8 cellular contexts compared by ENCODE assay signal in the genomic region with DNA sequence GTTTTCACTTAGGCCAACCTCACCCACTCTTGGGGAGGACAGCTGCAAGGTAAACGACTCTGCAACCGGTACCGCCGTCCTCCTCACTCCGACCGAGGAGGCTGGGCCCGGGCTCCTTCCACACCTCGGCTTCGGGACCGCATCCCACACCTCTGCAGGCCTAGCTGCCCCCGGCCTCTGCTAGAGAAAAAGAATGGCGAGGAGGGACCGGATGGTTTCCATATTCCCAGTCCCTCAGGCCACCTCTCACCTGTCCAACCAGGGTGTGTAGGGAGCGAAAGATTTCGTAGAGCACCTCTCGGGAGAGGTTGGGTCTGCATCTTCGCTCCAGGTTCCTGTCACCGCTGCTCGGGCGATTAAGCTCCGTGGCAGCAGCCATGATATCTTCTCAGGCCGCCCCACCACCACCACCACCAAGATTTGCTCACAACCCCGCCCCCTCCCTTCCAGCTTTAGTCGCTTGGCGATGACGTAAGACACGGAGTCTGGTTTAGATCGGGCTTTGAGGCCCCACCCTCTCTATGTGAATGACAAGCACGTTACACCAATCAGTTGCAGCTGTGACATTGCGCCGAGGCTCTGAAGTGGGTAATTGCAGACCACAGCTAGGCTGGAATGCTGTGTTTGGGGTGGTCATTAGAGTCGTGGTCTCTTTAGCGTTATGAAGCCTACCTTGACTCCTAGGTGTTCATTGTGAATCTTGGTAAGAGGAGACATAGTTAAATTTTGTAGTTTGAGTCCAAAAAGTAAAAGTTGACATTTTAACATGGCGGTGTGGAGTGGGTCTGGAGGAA. TPM values are rescaled to one million over a fixed set of nuclear protein-coding genes. Genes with fewer than 3 reads are reported as not detected.
DNase-seq lines count a peak whose midpoint lies in the region; ATAC-seq, FAIRE-seq and TF ChIP-seq lines count a peak whose summit lies in the region.

A gene with protein sequence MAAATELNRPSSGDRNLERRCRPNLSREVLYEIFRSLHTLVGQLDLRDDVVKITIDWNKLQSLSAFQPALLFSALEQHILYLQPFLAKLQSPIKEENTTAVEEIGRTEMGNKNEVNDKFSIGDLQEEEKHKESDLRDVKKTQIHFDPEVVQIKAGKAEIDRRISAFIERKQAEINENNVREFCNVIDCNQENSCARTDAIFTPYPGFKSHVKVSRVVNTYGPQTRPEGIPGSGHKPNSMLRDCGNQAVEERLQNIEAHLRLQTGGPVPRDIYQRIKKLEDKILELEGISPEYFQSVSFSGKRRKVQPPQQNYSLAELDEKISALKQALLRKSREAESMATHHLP (minus strand): TSS at position 428 of the 794 bp plus-strand sequence. CDS start 49 bp downstream, at position 379.

- peaks cover 12 to 20% (median 12%) of the 10 kb centered on the region in 3 donors for H3K4me1 Mint-ChIP-seq in IgD-negative memory B cell

- peaks cover 9% of the 10 kb centered on the region for H3K27me3 Mint-ChIP-seq in IgD-negative memory B cell

- no peak for TF ChIP-seq CTCF in D721Med (IDR thresholded peaks at IDR 0.05; ENCODE audit: insufficient read depth, missing control alignments)
- no peak for TF ChIP-seq CTCF in epithelial cell of proximal tubule (conservative IDR thresholded peaks at IDR 0.05; ENCODE audit: low read depth, low read length)

- H3K4me3 Mint-ChIP-seq in IgD-negative memory B cell, result peak within 1 kb of the TSS; percentile 78 to 98 (median 96)

- ATAC-seq in GM21529 (IDR thresholded peaks at IDR 0.05; ENCODE audit: unreplicated experiment), result peak; percentile 97

- peak within 1 kb of the TSS; percentile 33 to 96 (median 69) for H3K27ac Mint-ChIP-seq in IgD-negative memory B cell

- peaks cover 3% of the 10 kb centered on the region for H3K36me3 Mint-ChIP-seq in IgD-negative memory B cell

- peaks cover 0 to 3% (median 0%) of the 10 kb centered on the region in 3 donors for H3K9me3 Mint-ChIP-seq in IgD-negative memory B cell

- peak; percentile 29 for FAIRE-seq in D721Med (lab: Jason Lieb, UNC)

- peak; percentile 61 for DNase-seq in D721Med (ENCODE audit: insufficient read length, low spot score)
- DNase-seq in OCI-M2 (lab: John Stamatoyannopoulos, UW; ENCODE audit: unreplicated experiment), result peak; percentile 75
- peak; percentile 89 for DNase-seq in activated T-cell treated with anti-CD3 and anti-CD28 coated beads for 4 hours
- DNase-seq in epithelial cell of proximal tubule (ENCODE audit: low read depth), result peak; percentile 75
- DNase-seq in mucosa of gallbladder (ENCODE audit: low spot score), result peak; percentile 94
- peak; percentile 75 to 86 for DNase-seq in stimulated activated CD8-positive, alpha-beta memory T cell treated with anti-CD3 and anti-CD28 coated beads, Interleukin-4, amount 100 ng/mL, for 4 hours (ENCODE audit: low read depth in 2 of 2, low spot score in 1 of 2)

- peak within 1 kb of the TSS; percentile 93 for H3K4me3 ChIP-seq in epithelial cell of proximal tubule (ENCODE audit: low read depth, low read length)

RNA-seq across cellular contexts. Expression of the gene that starts here (rescaled TPM):
- 17.5 TPM for polyA plus RNA-seq in IgD-negative memory B cell
- 10.1 and 12.9 TPM in 2 replicates for total RNA-seq in epithelial cell of proximal tubule
- 15.5 TPM for total RNA-seq in mucosa of gallbladder

Comparison
In these comparisons a context has a peak if more than half of its experiments do, and no peak if none do; other contexts are left out.
1. Peak in every context shown above with its lines: DNase-seq, ATAC-seq and H3K4me3 ChIP-seq.